20 cellular contexts compared by ENCODE assay signal in genomic region chrX:39313149-39313548, GRCh38.
"Had no signal": no experiment of that assay in that cellular context is flagged by ENCODE, and none has a peak within 500 bp of the region (broad histone marks: within the 10 kb centered on the region; RNA-seq: fewer than 3 reads in every experiment).

No MANE protein-coding gene starts in this region.

- H3K4me3 ChIP-seq: lower lobe of right lung, ovary, prostate gland, spleen, upper lobe of left lung had no signal

- H3K4me3 Mint-ChIP-seq: activated naive CD4-positive, alpha-beta T cell treated with anti-CD3 and anti-CD28 coated beads, Interleukin-2, amount 10 ng/mL, durations not matched to agents 7 days and 5 days; natural killer cell treated with Interleukin-12 subunit alpha and Interleukin-12 subunit beta and Interleukin-15 and Interleukin-18, amount 100 ng/mL, for 72 hours had no signal

- H3K36me3 ChIP-seq: lower lobe of right lung, ovary, prostate gland, spleen, upper lobe of left lung had no signal

- DNase-seq: activated CD4-positive, alpha-beta T cell treated with anti-CD3 and anti-CD28 coated beads, Interleukin-2, amount 50 U/mL, for 48 hours; activated CD4-positive, CD25-positive, alpha-beta regulatory T cell treated with anti-CD3 and anti-CD28 coated beads, Interleukin-2, amount 50 U/mL, for 72 hours; activated naive CD4-positive, alpha-beta T cell treated with anti-CD3 and anti-CD28 coated beads, Interleukin-2, amount 10 ng/mL, durations not matched to agents 7 days and 5 days; central memory CD4-positive, alpha-beta T cell; dermis blood vessel endothelial cell; effector CD8-positive, alpha-beta T cell; erythroblast; foreskin fibroblast; kidney; lower lobe of right lung; ovary; spleen; stimulated activated CD4-positive, alpha-beta T cell treated with anti-CD3 and anti-CD28 coated beads, Interleukin-4, amount 100 ng/mL, for 1 hour; stimulated activated naive CD4-positive, alpha-beta T cell; SW 1271; upper lobe of left lung had no signal

- H3K27ac ChIP-seq: lower lobe of right lung, ovary, prostate gland, spleen, upper lobe of left lung, VCaP had no signal

- H3K36me3 Mint-ChIP-seq: natural killer cell treated with Interleukin-12 subunit alpha and Interleukin-12 subunit beta and Interleukin-15 and Interleukin-18, amount 100 ng/mL, for 72 hours had no signal

- H3K27ac Mint-ChIP-seq: activated naive CD4-positive, alpha-beta T cell treated with anti-CD3 and anti-CD28 coated beads, Interleukin-2, amount 10 ng/mL, durations not matched to agents 7 days and 5 days; natural killer cell treated with Interleukin-12 subunit alpha and Interleukin-12 subunit beta and Interleukin-15 and Interleukin-18, amount 100 ng/mL, for 72 hours had no signal

- ATAC-seq: left lobe of liver; lower lobe of right lung; natural killer cell treated with Interleukin-12 subunit alpha and Interleukin-12 subunit beta and Interleukin-15 and Interleukin-18, amount 100 ng/mL, for 72 hours had no signal

- H3K4me1 ChIP-seq: lower lobe of right lung, prostate gland had no signal

- H3K27me3 Mint-ChIP-seq: activated naive CD4-positive, alpha-beta T cell treated with anti-CD3 and anti-CD28 coated beads, Interleukin-2, amount 10 ng/mL, durations not matched to agents 7 days and 5 days had no signal

- H3K9me3 ChIP-seq: lower lobe of right lung, ovary, prostate gland, spleen, upper lobe of left lung had no signal

- H3K27me3 ChIP-seq: ovary, upper lobe of left lung had no signal
